In genomic region chr9:121261107-121261460, GRCh38 we compare ENCODE assay signal across 13 cellular contexts. TPM values are rescaled to one million over a fixed set of nuclear protein-coding genes. Genes with fewer than 3 reads are reported as not detected.
A peak's percentile ranks its signal among the peaks of the same experiment; 100 is the strongest.
DNase-seq lines count a peak whose midpoint lies in the region; ATAC-seq and TF ChIP-seq lines count a peak whose summit lies in the region.
"Had no signal": no experiment of that assay in that cellular context is flagged by ENCODE, and none has a peak within 500 bp of the region (broad histone marks: within the 10 kb centered on the region; RNA-seq: fewer than 3 reads in every experiment).

No MANE protein-coding gene starts in this region.

- H3K4me1 Mint-ChIP-seq in endothelial cell (ENCODE audit: unreplicated experiment) (peaks cover 33% of the 10 kb centered on the region), neural crest cell (peaks cover 48% of the 10 kb centered on the region)
- H3K4me1 Mint-ChIP-seq: activated CD4-positive, alpha-beta T cell treated with anti-CD3 and anti-CD28 coated beads, Interleukin-2, amount 10 ng/mL, durations not matched to agents 7 days and 5 days; stimulated activated naive CD8-positive, alpha-beta T cell treated with anti-CD3 and anti-CD28 coated beads, Interleukin-15, amount 100 ng/mL, for 72 hours had no signal

- no peaks in the 10 kb centered on the region for H3K9me3 ChIP-seq in vagina

- H3K27me3 ChIP-seq in vagina: no peaks in the 10 kb centered on the region

- H3K27me3 Mint-ChIP-seq in endothelial cell (ENCODE audit: unreplicated experiment): peaks cover 6% of the 10 kb centered on the region
- peaks cover 2% of the 10 kb centered on the region for H3K27me3 Mint-ChIP-seq in neural crest cell (ENCODE audit: low read depth)
- H3K27me3 Mint-ChIP-seq: stimulated activated naive CD8-positive, alpha-beta T cell treated with anti-CD3 and anti-CD28 coated beads, Interleukin-15, amount 100 ng/mL, for 72 hours had no signal

- no peak for ATAC-seq in HG02870 (IDR thresholded peaks at IDR 0.05; ENCODE audit: unreplicated experiment)
- ATAC-seq: stimulated activated naive CD8-positive, alpha-beta T cell treated with anti-CD3 and anti-CD28 coated beads, Interleukin-15, amount 100 ng/mL, for 72 hours had no signal

- H3K9me3 Mint-ChIP-seq in endothelial cell (ENCODE audit: unreplicated experiment): no peaks in the 10 kb centered on the region
- no peaks in the 10 kb centered on the region for H3K9me3 Mint-ChIP-seq in neural crest cell
- H3K9me3 Mint-ChIP-seq: activated CD4-positive, alpha-beta T cell treated with anti-CD3 and anti-CD28 coated beads, Interleukin-2, amount 10 ng/mL, durations not matched to agents 7 days and 5 days; stimulated activated naive CD8-positive, alpha-beta T cell treated with anti-CD3 and anti-CD28 coated beads, Interleukin-15, amount 100 ng/mL, for 72 hours had no signal

- H3K27ac Mint-ChIP-seq in endothelial cell (ENCODE audit: unreplicated experiment) (peak overlapping the region; percentile 87), neural crest cell (ENCODE audit: unreplicated experiment) (peak overlapping the region; percentile 44)
- H3K27ac Mint-ChIP-seq: activated CD4-positive, alpha-beta T cell treated with anti-CD3 and anti-CD28 coated beads, Interleukin-2, amount 10 ng/mL, durations not matched to agents 7 days and 5 days; stimulated activated naive CD8-positive, alpha-beta T cell treated with anti-CD3 and anti-CD28 coated beads, Interleukin-15, amount 100 ng/mL, for 72 hours had no signal

- H3K4me3 Mint-ChIP-seq in endothelial cell (ENCODE audit: unreplicated experiment) (no peak overlapping the region), neural crest cell (peak overlapping the region; percentile 58)
- H3K4me3 Mint-ChIP-seq: activated CD4-positive, alpha-beta T cell treated with anti-CD3 and anti-CD28 coated beads, Interleukin-2, amount 10 ng/mL, durations not matched to agents 7 days and 5 days; stimulated activated naive CD8-positive, alpha-beta T cell treated with anti-CD3 and anti-CD28 coated beads, Interleukin-15, amount 100 ng/mL, for 72 hours had no signal

- H3K4me3 ChIP-seq in vagina: no peak overlapping the region

- H3K4me1 ChIP-seq in vagina: peaks cover 20% of the 10 kb centered on the region

- TF ChIP-seq CTCF in endothelial cell (IDR thresholded peaks at IDR 0.05; ENCODE audit: unreplicated experiment): no peak
- no peak for TF ChIP-seq CTCF in neural crest cell (conservative IDR thresholded peaks at IDR 0.05)
- no peak for TF ChIP-seq CTCF in vagina (IDR thresholded peaks at IDR 0.05)

- peak; percentile 29 for DNase-seq in DMS53 treated with DMSO at 0.1 percent for 48 hours (lab: John Stamatoyannopoulos, UW; ENCODE audit: unreplicated experiment)
- DNase-seq in NCI-H2171 treated with DMSO at 0.1 percent for 48 hours (lab: John Stamatoyannopoulos, UW): peak; percentile 56
- DNase-seq in endothelial cell (ENCODE audit: low spot score): peak; percentile 61
- peak; percentile 36 for DNase-seq in neural crest cell (ENCODE audit: low read depth, low spot score)
- DNase-seq in vagina (ENCODE audit: extremely low spot score in 2 of 2): no peak
- no peak for DNase-seq in AG08396 (ENCODE audit: low spot score)
- no peak for DNase-seq in activated T-cell treated with anti-CD3 and anti-CD28 coated beads, Interleukin-2, amount 50 U/mL, for 1 hour
- DNase-seq: activated CD4-positive, alpha-beta T cell treated with anti-CD3 and anti-CD28 coated beads, Interleukin-2, amount 10 ng/mL, durations not matched to agents 7 days and 5 days; GF-D8; GOT3; NCI-H1436 treated with DMSO at 0.1 percent for 48 hours; stimulated activated naive CD8-positive, alpha-beta T cell treated with anti-CD3 and anti-CD28 coated beads, Interleukin-15, amount 100 ng/mL, for 72 hours had no signal

- intact Hi-C loops in vagina (cut with DNase I): no loop called here

- no peaks in the 10 kb centered on the region for H3K36me3 ChIP-seq in vagina

- H3K36me3 Mint-ChIP-seq in endothelial cell (ENCODE audit: low read depth, unreplicated experiment): peaks cover 8% of the 10 kb centered on the region
- no peaks in the 10 kb centered on the region for H3K36me3 Mint-ChIP-seq in neural crest cell (ENCODE audit: low read depth)

- no peak for TF ChIP-seq POLR2A in vagina (IDR thresholded peaks at IDR 0.05)

- no peak overlapping the region for H3K27ac ChIP-seq in vagina

RNA-seq across cellular contexts. Expression of gene GSN, which starts 6.9 kb away (rescaled TPM):
- total RNA-seq in endothelial cell (ENCODE audit: unreplicated experiment): 205 TPM
- total RNA-seq in neural crest cell: 77.2 and 84.7 TPM in 2 replicates
- 2,053 TPM for total RNA-seq in vagina

RNA-seq across cellular contexts. Expression of gene RAB14, which starts 59.4 kb away (rescaled TPM):
- total RNA-seq in endothelial cell (ENCODE audit: unreplicated experiment) (81.6 TPM), neural crest cell (59.7 and 62.2 TPM in 2 replicates), vagina (29.0 TPM)

Comparison
In these comparisons a context has a peak if more than half of its experiments do, and no peak if none do; other contexts are left out.
1. DNase-seq: peak in DMS53 treated with DMSO at 0.1 percent for 48 hours (single experiment), NCI-H2171 treated with DMSO at 0.1 percent for 48 hours (single experiment), endothelial cell (single experiment) and neural crest cell (single experiment); none in vagina (0 of 2), AG08396 (single experiment) and activated T-cell treated with anti-CD3 and anti-CD28 coated beads, Interleukin-2, amount 50 U/mL, for 1 hour (single experiment).